Comparison of ENCODE assay signal across 1 cellular context in the genomic region with DNA sequence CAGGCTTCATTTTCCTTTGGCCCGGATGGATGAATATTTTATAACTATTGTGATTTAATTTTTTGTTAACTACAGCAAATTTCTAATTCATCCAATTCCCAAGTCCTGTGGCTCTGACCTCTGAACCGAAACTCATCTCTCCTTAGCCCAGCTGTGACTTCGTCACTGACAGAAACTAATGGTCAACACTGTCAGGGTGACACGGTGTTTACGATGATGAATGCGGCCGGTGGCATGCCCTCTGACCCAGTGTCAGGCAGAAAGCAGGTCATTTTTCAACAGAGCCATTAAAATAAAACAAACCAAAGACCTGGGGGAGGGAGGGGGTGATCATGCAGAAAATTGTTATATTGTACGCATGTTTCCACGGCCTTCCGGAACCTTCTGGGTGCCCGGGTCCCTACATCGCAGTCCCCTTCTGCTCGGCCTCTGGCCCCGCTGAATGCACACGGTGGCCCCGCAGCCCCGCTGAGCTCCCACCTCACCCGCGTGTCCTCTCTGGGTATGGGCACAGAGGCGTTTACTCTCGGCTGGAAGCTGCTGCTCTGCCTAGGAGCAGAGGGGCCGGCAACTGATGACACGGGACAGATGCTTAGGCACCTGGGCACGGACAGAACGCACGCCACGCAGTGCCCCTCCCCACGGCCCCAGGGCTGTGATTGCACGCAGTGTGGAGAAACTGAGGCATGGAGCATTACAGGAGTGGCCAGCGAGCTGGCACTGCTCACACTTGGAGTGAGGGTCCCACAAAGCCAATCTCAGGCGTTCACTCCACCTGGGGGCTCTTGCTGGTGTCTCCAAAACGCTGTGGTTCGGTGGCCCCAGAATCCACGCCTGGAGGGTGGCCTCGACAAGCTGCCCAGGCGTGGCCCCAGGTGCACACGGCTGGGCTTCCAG.
TF ChIP-seq lines count a peak whose summit lies in the region.

No MANE protein-coding gene starts in this region.

TF ChIP-seq in HepG2, 621 proteins besides CTCF, POLR2A, EP300 and RAD21 (continued from another document and continues in another):
- TF ChIP-seq ZNF775 (CRISPR knock-in tag; IDR thresholded peaks at IDR 0.05; ENCODE audit: borderline replicate concordance) = no peak
- TF ChIP-seq, protein P1, sequence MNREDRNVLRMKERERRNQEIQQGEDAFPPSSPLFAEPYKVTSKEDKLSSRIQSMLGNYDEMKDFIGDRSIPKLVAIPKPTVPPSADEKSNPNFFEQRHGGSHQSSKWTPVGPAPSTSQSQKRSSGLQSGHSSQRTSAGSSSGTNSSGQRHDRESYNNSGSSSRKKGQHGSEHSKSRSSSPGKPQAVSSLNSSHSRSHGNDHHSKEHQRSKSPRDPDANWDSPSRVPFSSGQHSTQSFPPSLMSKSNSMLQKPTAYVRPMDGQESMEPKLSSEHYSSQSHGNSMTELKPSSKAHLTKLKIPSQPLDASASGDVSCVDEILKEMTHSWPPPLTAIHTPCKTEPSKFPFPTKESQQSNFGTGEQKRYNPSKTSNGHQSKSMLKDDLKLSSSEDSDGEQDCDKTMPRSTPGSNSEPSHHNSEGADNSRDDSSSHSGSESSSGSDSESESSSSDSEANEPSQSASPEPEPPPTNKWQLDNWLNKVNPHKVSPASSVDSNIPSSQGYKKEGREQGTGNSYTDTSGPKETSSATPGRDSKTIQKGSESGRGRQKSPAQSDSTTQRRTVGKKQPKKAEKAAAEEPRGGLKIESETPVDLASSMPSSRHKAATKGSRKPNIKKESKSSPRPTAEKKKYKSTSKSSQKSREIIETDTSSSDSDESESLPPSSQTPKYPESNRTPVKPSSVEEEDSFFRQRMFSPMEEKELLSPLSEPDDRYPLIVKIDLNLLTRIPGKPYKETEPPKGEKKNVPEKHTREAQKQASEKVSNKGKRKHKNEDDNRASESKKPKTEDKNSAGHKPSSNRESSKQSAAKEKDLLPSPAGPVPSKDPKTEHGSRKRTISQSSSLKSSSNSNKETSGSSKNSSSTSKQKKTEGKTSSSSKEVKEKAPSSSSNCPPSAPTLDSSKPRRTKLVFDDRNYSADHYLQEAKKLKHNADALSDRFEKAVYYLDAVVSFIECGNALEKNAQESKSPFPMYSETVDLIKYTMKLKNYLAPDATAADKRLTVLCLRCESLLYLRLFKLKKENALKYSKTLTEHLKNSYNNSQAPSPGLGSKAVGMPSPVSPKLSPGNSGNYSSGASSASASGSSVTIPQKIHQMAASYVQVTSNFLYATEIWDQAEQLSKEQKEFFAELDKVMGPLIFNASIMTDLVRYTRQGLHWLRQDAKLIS (CRISPR knock-in tag; IDR thresholded peaks at IDR 0.05) = no peak
- TF ChIP-seq, protein P2, sequence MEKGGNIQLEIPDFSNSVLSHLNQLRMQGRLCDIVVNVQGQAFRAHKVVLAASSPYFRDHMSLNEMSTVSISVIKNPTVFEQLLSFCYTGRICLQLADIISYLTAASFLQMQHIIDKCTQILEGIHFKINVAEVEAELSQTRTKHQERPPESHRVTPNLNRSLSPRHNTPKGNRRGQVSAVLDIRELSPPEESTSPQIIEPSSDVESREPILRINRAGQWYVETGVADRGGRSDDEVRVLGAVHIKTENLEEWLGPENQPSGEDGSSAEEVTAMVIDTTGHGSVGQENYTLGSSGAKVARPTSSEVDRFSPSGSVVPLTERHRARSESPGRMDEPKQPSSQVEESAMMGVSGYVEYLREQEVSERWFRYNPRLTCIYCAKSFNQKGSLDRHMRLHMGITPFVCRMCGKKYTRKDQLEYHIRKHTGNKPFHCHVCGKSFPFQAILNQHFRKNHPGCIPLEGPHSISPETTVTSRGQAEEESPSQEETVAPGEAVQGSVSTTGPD (CRISPR knock-in tag; IDR thresholded peaks at IDR 0.05) = no peak
- TF ChIP-seq ZNF280B (CRISPR knock-in tag; IDR thresholded peaks at IDR 0.05; ENCODE audit: borderline replicate concordance) = no peak
- no peak for TF ChIP-seq ARNT2 (CRISPR knock-in tag; IDR thresholded peaks at IDR 0.05; ENCODE audit: low read depth)
- TF ChIP-seq GTF3A (CRISPR knock-in tag; conservative IDR thresholded peaks at IDR 0.05) = no peak
- TF ChIP-seq NR2F2 (IDR thresholded peaks at IDR 0.05; ENCODE audit: borderline replicate concordance, low read depth) = 0 out of 2 replicates have a peak, but pooled peaks have one; percentile 41
- TF ChIP-seq, protein P3, sequence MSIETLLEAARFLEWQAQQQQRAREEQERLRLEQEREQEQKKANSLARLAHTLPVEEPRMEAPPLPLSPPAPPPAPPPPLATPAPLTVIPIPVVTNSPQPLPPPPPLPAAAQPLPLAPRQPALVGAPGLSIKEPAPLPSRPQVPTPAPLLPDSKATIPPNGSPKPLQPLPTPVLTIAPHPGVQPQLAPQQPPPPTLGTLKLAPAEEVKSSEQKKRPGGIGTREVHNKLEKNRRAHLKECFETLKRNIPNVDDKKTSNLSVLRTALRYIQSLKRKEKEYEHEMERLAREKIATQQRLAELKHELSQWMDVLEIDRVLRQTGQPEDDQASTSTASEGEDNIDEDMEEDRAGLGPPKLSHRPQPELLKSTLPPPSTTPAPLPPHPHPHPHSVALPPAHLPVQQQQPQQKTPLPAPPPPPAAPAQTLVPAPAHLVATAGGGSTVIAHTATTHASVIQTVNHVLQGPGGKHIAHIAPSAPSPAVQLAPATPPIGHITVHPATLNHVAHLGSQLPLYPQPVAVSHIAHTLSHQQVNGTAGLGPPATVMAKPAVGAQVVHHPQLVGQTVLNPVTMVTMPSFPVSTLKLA (IDR thresholded peaks at IDR 0.05) = no peak
- TF ChIP-seq ATM (IDR thresholded peaks at IDR 0.05; ENCODE audit: borderline replicate concordance) = no peak
- no peak for TF ChIP-seq STAT5B (CRISPR knock-in tag; IDR thresholded peaks at IDR 0.05)
- no peak for TF ChIP-seq NFYC (CRISPR knock-in tag; IDR thresholded peaks at IDR 0.05)
- TF ChIP-seq GATAD2A (CRISPR knock-in tag; IDR thresholded peaks at IDR 0.05) = no peak; the same call in 1 of the 2 replicates
- TF ChIP-seq TBX2 (CRISPR knock-in tag; IDR thresholded peaks at IDR 0.05; ENCODE audit: borderline replicate concordance) = peak; percentile 37; the same call in 1 of the 2 replicates
- TF ChIP-seq ZNF615 (CRISPR knock-in tag; IDR thresholded peaks at IDR 0.05; ENCODE audit: borderline replicate concordance) = no peak
- TF ChIP-seq ATF7 (IDR thresholded peaks at IDR 0.05) = no peak
- TF ChIP-seq ATF7 (CRISPR knock-in tag; IDR thresholded peaks at IDR 0.05) = no peak
- TF ChIP-seq ZFP1 (CRISPR knock-in tag; IDR thresholded peaks at IDR 0.05) = no peak
- TF ChIP-seq, protein P4, sequence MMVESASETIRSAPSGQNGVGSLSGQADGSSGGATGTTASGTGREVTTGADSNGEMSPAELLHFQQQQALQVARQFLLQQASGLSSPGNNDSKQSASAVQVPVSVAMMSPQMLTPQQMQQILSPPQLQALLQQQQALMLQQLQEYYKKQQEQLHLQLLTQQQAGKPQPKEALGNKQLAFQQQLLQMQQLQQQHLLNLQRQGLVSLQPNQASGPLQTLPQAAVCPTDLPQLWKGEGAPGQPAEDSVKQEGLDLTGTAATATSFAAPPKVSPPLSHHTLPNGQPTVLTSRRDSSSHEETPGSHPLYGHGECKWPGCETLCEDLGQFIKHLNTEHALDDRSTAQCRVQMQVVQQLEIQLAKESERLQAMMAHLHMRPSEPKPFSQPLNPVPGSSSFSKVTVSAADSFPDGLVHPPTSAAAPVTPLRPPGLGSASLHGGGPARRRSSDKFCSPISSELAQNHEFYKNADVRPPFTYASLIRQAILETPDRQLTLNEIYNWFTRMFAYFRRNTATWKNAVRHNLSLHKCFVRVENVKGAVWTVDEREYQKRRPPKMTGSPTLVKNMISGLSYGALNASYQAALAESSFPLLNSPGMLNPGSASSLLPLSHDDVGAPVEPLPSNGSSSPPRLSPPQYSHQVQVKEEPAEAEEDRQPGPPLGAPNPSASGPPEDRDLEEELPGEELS (CRISPR knock-in tag; IDR thresholded peaks at IDR 0.05) = 0 out of 2 replicates have a peak, but pooled peaks have one; percentile 21
- no peak for TF ChIP-seq HOMEZ (CRISPR knock-in tag; IDR thresholded peaks at IDR 0.05; ENCODE audit: low read depth)
- 0 out of 2 replicates have a peak, but pooled peaks have one; percentile 49 for TF ChIP-seq ZNF710 (CRISPR knock-in tag; IDR thresholded peaks at IDR 0.05; ENCODE audit: borderline replicate concordance)
- no peak for TF ChIP-seq ZMAT3 (CRISPR knock-in tag; conservative IDR thresholded peaks at IDR 0.05)
- peak; percentile 73; the same call in 1 of the 2 replicates for TF ChIP-seq FOXK1 (CRISPR knock-in tag; IDR thresholded peaks at IDR 0.05; ENCODE audit: borderline replicate concordance, low read depth)
- TF ChIP-seq ZNF446 (CRISPR knock-in tag; IDR thresholded peaks at IDR 0.05) = no peak
- TF ChIP-seq TGIF2 (CRISPR knock-in tag; IDR thresholded peaks at IDR 0.05) = no peak
- TF ChIP-seq ATF4 (CRISPR knock-in tag; IDR thresholded peaks at IDR 0.05) = 0 out of 4 replicates have a peak, but pooled peaks of 1 of the 2 experiments have one; percentile 13
- TF ChIP-seq EZH2 (conservative IDR thresholded peaks at IDR 0.05; ENCODE audit: low read depth, low read length) = no peak
- TF ChIP-seq, protein P5, sequence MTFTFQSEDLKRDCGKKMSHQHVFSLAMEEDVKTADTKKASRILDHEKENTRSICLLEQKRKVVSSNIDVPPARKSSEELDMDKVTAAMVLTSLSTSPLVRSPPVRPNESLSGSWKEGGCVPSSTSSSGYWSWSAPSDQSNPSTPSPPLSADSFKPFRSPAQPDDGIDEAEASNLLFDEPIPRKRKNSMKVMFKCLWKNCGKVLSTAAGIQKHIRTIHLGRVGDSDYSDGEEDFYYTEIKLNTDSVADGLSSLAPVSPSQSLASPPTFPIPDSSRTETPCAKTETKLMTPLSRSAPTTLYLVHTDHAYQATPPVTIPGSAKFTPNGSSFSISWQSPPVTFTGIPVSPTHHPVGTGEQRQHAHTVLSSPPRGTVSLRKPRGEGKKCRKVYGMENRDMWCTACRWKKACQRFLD (CRISPR knock-in tag; IDR thresholded peaks at IDR 0.05; ENCODE audit: borderline replicate concordance) = no peak
- TF ChIP-seq NFKBIZ (CRISPR knock-in tag; IDR thresholded peaks at IDR 0.05) = no peak
- TF ChIP-seq ZNF224 (CRISPR knock-in tag; IDR thresholded peaks at IDR 0.05) = no peak
- TF ChIP-seq, protein P6, sequence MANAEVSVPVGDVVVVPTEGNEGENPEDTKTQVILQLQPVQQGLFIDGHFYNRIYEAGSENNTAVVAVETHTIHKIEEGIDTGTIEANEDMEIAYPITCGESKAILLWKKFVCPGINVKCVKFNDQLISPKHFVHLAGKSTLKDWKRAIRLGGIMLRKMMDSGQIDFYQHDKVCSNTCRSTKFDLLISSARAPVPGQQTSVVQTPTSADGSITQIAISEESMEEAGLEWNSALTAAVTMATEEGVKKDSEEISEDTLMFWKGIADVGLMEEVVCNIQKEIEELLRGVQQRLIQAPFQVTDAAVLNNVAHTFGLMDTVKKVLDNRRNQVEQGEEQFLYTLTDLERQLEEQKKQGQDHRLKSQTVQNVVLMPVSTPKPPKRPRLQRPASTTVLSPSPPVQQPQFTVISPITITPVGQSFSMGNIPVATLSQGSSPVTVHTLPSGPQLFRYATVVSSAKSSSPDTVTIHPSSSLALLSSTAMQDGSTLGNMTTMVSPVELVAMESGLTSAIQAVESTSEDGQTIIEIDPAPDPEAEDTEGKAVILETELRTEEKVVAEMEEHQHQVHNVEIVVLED (CRISPR knock-in tag; IDR thresholded peaks at IDR 0.05; ENCODE audit: borderline replicate concordance) = no peak
- TF ChIP-seq ARHGAP35 (CRISPR knock-in tag; IDR thresholded peaks at IDR 0.05; ENCODE audit: borderline replicate concordance) = no peak
- TF ChIP-seq ZNF24 (IDR thresholded peaks at IDR 0.05) = no peak
- TF ChIP-seq PPARG (CRISPR knock-in tag; conservative IDR thresholded peaks at IDR 0.05) = peak; percentile 94
- TF ChIP-seq ZNF510 (CRISPR knock-in tag; IDR thresholded peaks at IDR 0.05; ENCODE audit: low read depth) = no peak
- peak; percentile 42; the same call in 1 of the 2 replicates for TF ChIP-seq SALL1 (CRISPR knock-in tag; IDR thresholded peaks at IDR 0.05)
- TF ChIP-seq ZNF274 (CRISPR knock-in tag; IDR thresholded peaks at IDR 0.05) = no peak
- TF ChIP-seq NBN (conservative IDR thresholded peaks at IDR 0.05) = no peak
- TF ChIP-seq, protein P7, sequence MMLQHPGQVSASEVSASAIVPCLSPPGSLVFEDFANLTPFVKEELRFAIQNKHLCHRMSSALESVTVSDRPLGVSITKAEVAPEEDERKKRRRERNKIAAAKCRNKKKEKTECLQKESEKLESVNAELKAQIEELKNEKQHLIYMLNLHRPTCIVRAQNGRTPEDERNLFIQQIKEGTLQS (CRISPR knock-in tag; IDR thresholded peaks at IDR 0.05) = no peak
